ENCODE assay signal across 1 cellular context in genomic region chr3:119340436-119340835, GRCh38.
TF ChIP-seq lines count a peak whose summit lies in the region.

No MANE protein-coding gene starts in this region.

TF ChIP-seq in HepG2, 621 proteins besides CTCF, POLR2A, EP300 and RAD21:
- TF ChIP-seq PAXIP1 (CRISPR knock-in tag; conservative IDR thresholded peaks at IDR 0.05) (no peak), FOSL1 (CRISPR knock-in tag; IDR thresholded peaks at IDR 0.05; ENCODE audit: borderline replicate concordance) (no peak), GFI1 (CRISPR knock-in tag; IDR thresholded peaks at IDR 0.05; ENCODE audit: borderline replicate concordance) (no peak), ZNF503 (CRISPR knock-in tag; IDR thresholded peaks at IDR 0.05) (no peak), MIXL1 (CRISPR knock-in tag; IDR thresholded peaks at IDR 0.05) (no peak)
